Comparison of ENCODE assay signal across 11 cellular contexts in the genomic region with DNA sequence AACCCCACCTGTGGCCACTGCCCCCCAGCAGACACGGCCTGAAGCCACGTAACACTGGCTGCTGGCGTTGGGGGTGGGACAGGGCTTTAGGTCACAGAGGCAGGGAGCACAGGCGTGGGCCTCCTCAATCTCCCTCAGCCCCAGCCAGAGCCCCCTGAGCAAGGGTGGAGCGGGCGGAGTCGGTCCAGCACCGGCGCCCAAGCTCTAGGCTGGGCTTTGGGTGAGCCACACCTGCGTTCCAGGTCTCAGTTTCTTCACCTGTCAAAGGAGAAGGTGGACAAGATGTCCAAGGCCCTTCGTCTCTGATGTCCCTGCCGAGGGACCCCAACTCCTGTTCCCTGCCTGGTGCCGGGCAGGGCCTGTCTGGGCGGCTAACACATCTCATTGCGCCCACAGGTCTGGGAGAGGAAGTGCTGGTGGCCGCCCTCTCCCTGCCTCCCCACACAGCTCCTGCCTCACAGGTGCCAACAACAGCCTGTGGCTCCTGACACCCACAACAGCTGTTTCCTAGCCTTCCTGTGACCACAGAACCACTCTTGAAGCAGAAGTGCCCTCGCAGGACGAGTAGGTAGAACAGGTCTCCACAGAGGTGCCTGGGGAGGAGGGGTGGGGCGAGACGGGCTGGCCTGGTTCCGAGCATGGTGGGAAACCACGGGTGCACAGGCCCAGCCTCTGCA. TPM values are rescaled to one million over a fixed set of nuclear protein-coding genes. Genes with fewer than 3 reads are reported as not detected.
DNase-seq lines count a peak whose midpoint lies in the region; ATAC-seq and TF ChIP-seq lines count a peak whose summit lies in the region.
"Had no signal": no experiment of that assay in that cellular context is flagged by ENCODE, and none has a peak within 500 bp of the region (broad histone marks: within the 10 kb centered on the region; RNA-seq: fewer than 3 reads in every experiment).

No MANE protein-coding gene starts in this region.

- H3K4me1 Mint-ChIP-seq in activated T-cell treated with anti-CD3 and anti-CD28 coated beads, Interleukin-2, amount 50 U/mL, for 72 hours (ENCODE audit: low read depth), result peaks cover 28% of the 10 kb centered on the region
- peaks cover 21 to 25% of the 10 kb centered on the region in 2 donors for H3K4me1 Mint-ChIP-seq in natural killer cell

- H3K4me3 Mint-ChIP-seq in activated T-cell treated with anti-CD3 and anti-CD28 coated beads, Interleukin-2, amount 50 U/mL, for 72 hours, result no peak overlapping the region
- peak overlapping the region; percentile 77 for H3K4me3 Mint-ChIP-seq in natural killer cell

- peaks cover 9 to 25% of the 10 kb centered on the region in 2 donors for H3K36me3 Mint-ChIP-seq in activated T-cell treated with anti-CD3 and anti-CD28 coated beads, Interleukin-2, amount 50 U/mL, for 72 hours (ENCODE audit: insufficient read depth in 2 of 2)
- H3K36me3 Mint-ChIP-seq in natural killer cell, result no peaks in the 10 kb centered on the region

- no peak for TF ChIP-seq CTCF in natural killer cell (IDR thresholded peaks at IDR 0.05)

- peaks cover 4 to 8% of the 10 kb centered on the region in 2 donors for H3K9me3 Mint-ChIP-seq in activated T-cell treated with anti-CD3 and anti-CD28 coated beads, Interleukin-2, amount 50 U/mL, for 72 hours
- H3K9me3 Mint-ChIP-seq in natural killer cell, result peaks cover 0 to 4% of the 10 kb centered on the region in 2 donors

- peak; percentile 46 for ATAC-seq in HG02588 (IDR thresholded peaks at IDR 0.05; ENCODE audit: unreplicated experiment)
- peak; percentile 33 to 43 for ATAC-seq in activated T-cell treated with anti-CD3 and anti-CD28 coated beads, Interleukin-2, amount 50 U/mL, for 72 hours (replicated peaks in 1 of 2)
- peak; percentile 47 to 83 (median 77) for ATAC-seq in natural killer cell
- ATAC-seq in GM21528 (IDR thresholded peaks at IDR 0.05; ENCODE audit: low FRiP score, unreplicated experiment), result no peak
- ATAC-seq in GM18870 (IDR thresholded peaks at IDR 0.05; ENCODE audit: unreplicated experiment), result no peak
- ATAC-seq: left colon had no signal

- H3K27ac Mint-ChIP-seq in activated T-cell treated with anti-CD3 and anti-CD28 coated beads, Interleukin-2, amount 50 U/mL, for 72 hours, result no peak overlapping the region
- H3K27ac Mint-ChIP-seq in natural killer cell, result peak overlapping the region in 1 of 2 donors; percentile 76

- intact Hi-C loops in natural killer cell (cut with micrococcal nuclease), result no loop called here

- peak; percentile 35 for DNase-seq in DMS 273 (lab: John Stamatoyannopoulos, UW; ENCODE audit: unreplicated experiment)
- DNase-seq in DMS 273 treated with DMSO at 0.1 percent for 48 hours (lab: John Stamatoyannopoulos, UW), result no peak
- DNase-seq in activated T-cell treated with anti-CD3 and anti-CD28 coated beads, Interleukin-2, amount 50 U/mL, for 72 hours, result no peak
- peak; percentile 27 for DNase-seq in natural killer cell
- no peak for DNase-seq in HuH-7 (ENCODE audit: low spot score)
- DNase-seq: left colon, NCI-H1930, Right ventricle myocardium superior had no signal

- H3K27me3 Mint-ChIP-seq in activated T-cell treated with anti-CD3 and anti-CD28 coated beads, Interleukin-2, amount 50 U/mL, for 72 hours (ENCODE audit: low read depth), result no peaks in the 10 kb centered on the region
- peaks cover 0 to 5% of the 10 kb centered on the region in 2 donors for H3K27me3 Mint-ChIP-seq in natural killer cell (ENCODE audit: low read depth in 2 of 2)

RNA-seq across cellular contexts. Expression of a gene that starts 12.0 kb away (rescaled TPM):
- total RNA-seq in activated T-cell treated with anti-CD3 and anti-CD28 coated beads, Interleukin-2, amount 50 U/mL, for 72 hours, result 10 to 100 TPM; 10.9 to 11.3 TPM
- 1 to 10 TPM; 3.8 to 6.5 (median 4.3) TPM for total RNA-seq in natural killer cell

RNA-seq across cellular contexts. Expression of a gene that starts 40.6 kb away (rescaled TPM):
- not detected for total RNA-seq in activated T-cell treated with anti-CD3 and anti-CD28 coated beads, Interleukin-2, amount 50 U/mL, for 72 hours
- total RNA-seq in natural killer cell, result under 1 TPM in 1 of 3 donors, not detected in 2; 0.28 TPM
- total RNA-seq: Right ventricle myocardium superior had no signal

RNA-seq across cellular contexts. Expression of a gene that starts 54.2 kb away (rescaled TPM):
- total RNA-seq in activated T-cell treated with anti-CD3 and anti-CD28 coated beads, Interleukin-2, amount 50 U/mL, for 72 hours, result 10 to 100 TPM in 1 of 2 donors, 1 to 10 TPM in 1; 9.7 to 15.9 TPM
- 10 to 100 TPM in 1 of 3 donors, 1 to 10 TPM in 2; 5.6 to 11.3 (median 7.1) TPM for total RNA-seq in natural killer cell

Comparison
In these comparisons a context has a peak if more than half of its experiments do, and no peak if none do; other contexts are left out.
1. DNase-seq: peak in DMS 273 (single experiment) and natural killer cell (single experiment); none in DMS 273 treated with DMSO at 0.1 percent for 48 hours (single experiment), activated T-cell treated with anti-CD3 and anti-CD28 coated beads, Interleukin-2, amount 50 U/mL, for 72 hours (0 of 2) and HuH-7 (single experiment).
2. ATAC-seq: peak in HG02588 (single experiment), activated T-cell treated with anti-CD3 and anti-CD28 coated beads, Interleukin-2, amount 50 U/mL, for 72 hours (2 of 2) and natural killer cell (3 of 3); none in GM21528 (single experiment) and GM18870 (single experiment).